In genomic region chr14:77186911-77187648, GRCh38 we compare ENCODE assay signal across 12 cellular contexts. TPM values are rescaled to one million over a fixed set of nuclear protein-coding genes. Genes with fewer than 3 reads are reported as not detected.
DNase-seq lines count a peak whose midpoint lies in the region; ATAC-seq and TF ChIP-seq lines count a peak whose summit lies in the region.
"Had no signal": no experiment of that assay in that cellular context is flagged by ENCODE, and none has a peak within 500 bp of the region (broad histone marks: within the 10 kb centered on the region; RNA-seq: fewer than 3 reads in every experiment).

No MANE protein-coding gene starts in this region.

- H3K4me3 Mint-ChIP-seq in MCF 10A (ENCODE audit: unreplicated experiment) = peak overlapping the region; percentile 21

- H3K9me3 ChIP-seq in breast epithelium (no peaks in the 10 kb centered on the region), Panc1 (ENCODE audit: control insufficient read depth, insufficient read depth, low read depth, low read length) (no peaks in the 10 kb centered on the region), heart left ventricle (no peaks in the 10 kb centered on the region), transverse colon (no peaks in the 10 kb centered on the region)

- H3K36me3 ChIP-seq in breast epithelium (no peaks in the 10 kb centered on the region), Panc1 (ENCODE audit: control insufficient read depth, insufficient read depth, low read length) (no peaks in the 10 kb centered on the region; the same call in 1 of the 2 replicates), heart left ventricle (no peaks in the 10 kb centered on the region), transverse colon (no peaks in the 10 kb centered on the region)

- in situ Hi-C loops in Panc1 (cut with HindIII; ENCODE audit: low pct_unique_long_range_greater_than_20kb, low sequenced_read_pairs) (no loop called here), transverse colon (cut with MboI; ENCODE audit: low pct_ligation_motif_present in 1 of 4, low pct_unique_long_range_greater_than_20kb in 1 of 4, low sequenced_read_pairs in 3 of 4) (no loop called here), KBM-7 (cut with MboI; ENCODE audit: low pct_unique_long_range_greater_than_20kb, low sequenced_read_pairs) (no loop called here)

- H3K27me3 Mint-ChIP-seq in MCF 10A (ENCODE audit: insufficient read depth, unreplicated experiment) = no peaks in the 10 kb centered on the region

- H3K27ac ChIP-seq in breast epithelium (peak overlapping the region in 1 of 2 donors; percentile 62), Panc1 (ENCODE audit: low read length) (no peak overlapping the region), heart left ventricle (no peak overlapping the region), transverse colon (peak overlapping the region in 1 of 4 donors; percentile 39)

- DNase-seq in MCF 10A (ENCODE audit: unreplicated experiment) (peak; percentile 85), breast epithelium (ENCODE audit: low spot score in 2 of 2) (no peak), Panc1 (ENCODE audit: low read depth, low spot score) (no peak), heart left ventricle (peak in 1 of 5 donors; percentile 41), transverse colon (peak; percentile 16), KBM-7 (no peak)
- DNase-seq: stimulated activated CD4-positive, alpha-beta T cell treated with anti-CD3 and anti-CD28 coated beads, Interleukin-4, amount 100 ng/mL, for 24 hours had no signal

- no peak for TF ChIP-seq POLR2A in breast epithelium (IDR thresholded peaks at IDR 0.05)
- TF ChIP-seq POLR2A in heart left ventricle (IDR thresholded peaks at IDR 0.05) = no peak
- TF ChIP-seq POLR2A in transverse colon (IDR thresholded peaks at IDR 0.05) = no peak

- CTCF ChIA-PET in MCF 10A (lab: Yijun Ruan, JAX) = interaction anchor here (1.0 to 7.6 kb wide), 5 partner anchors 25 to 129 kb away, joined by 3 to 44 read pairs (median 6); no protein-coding TSS in a partner anchor
- CTCF ChIA-PET in Panc1 (lab: Charles Lee) = no interaction called here

- H3K27me3 ChIP-seq in breast epithelium (peaks cover 0 to 4% of the 10 kb centered on the region in 2 donors), Panc1 (ENCODE audit: control insufficient read depth, insufficient read depth, low read length) (no peaks in the 10 kb centered on the region), heart left ventricle (peaks cover 4 to 36% (median 10%) of the 10 kb centered on the region in 9 donors), transverse colon (peaks cover 17% of the 10 kb centered on the region)

- WGBS in heart left ventricle, 4 donors = 25 to 29% (median 28%) methylated on average over 10 to 15 of the region's 15 CpGs
- WGBS in transverse colon (ENCODE audit: low coverage in 1 of 2), 2 donors = 56% methylated on average over 12 of the region's 15 CpGs; no CpG with 5 or more reads in 1 of the 2 donors

- POLR2A ChIA-PET in MCF 10A (lab: Yijun Ruan, JAX) (interaction anchor here (0.5 to 1.8 kb wide), 7 partner anchors 12 to 1387 kb away, joined by 3 to 9 read pairs (median 5); partner anchors contain the start of genes SAMD15 and TMED8), Panc1 (lab: Charles Lee) (no interaction called here)

- intact Hi-C loops in MCF 10A (cut with micrococcal nuclease) (no loop called here), breast epithelium (cut with DNase I; ENCODE audit: low total_unique reads) (no loop called here), Panc1 (cut with micrococcal nuclease; ENCODE audit: unreplicated experiment) (no loop called here), heart left ventricle (cut with DNase I) (no loop called here), transverse colon (cut with DNase I; ENCODE audit: low total_unique reads) (no loop called here)

- H3K9me3 Mint-ChIP-seq in MCF 10A (ENCODE audit: unreplicated experiment) = no peaks in the 10 kb centered on the region
- H3K9me3 Mint-ChIP-seq: activated T-helper 2 cell treated with anti-CD3 and anti-CD28 coated beads, Interferon-gamma antibody, Interleukin-2, Interleukin-4, amounts not matched to agents 10 μg/mL and 5 μg/mL and 100 μg/mL, durations not matched to agents 14 hours and 24 hours and 36 hours had no signal

- no peak for TF ChIP-seq EP300 in transverse colon (IDR thresholded peaks at IDR 0.05; ENCODE audit: low read depth)

- TF ChIP-seq CTCF in MCF 10A (IDR thresholded peaks at IDR 0.05; ENCODE audit: unreplicated experiment) (no peak), breast epithelium (IDR thresholded peaks at IDR 0.05) (no peak), Panc1 (IDR thresholded peaks at IDR 0.05) (no peak), heart left ventricle (IDR thresholded peaks at IDR 0.05) (no peak), transverse colon (IDR thresholded peaks at IDR 0.05) (no peak)

- peaks cover 41% of the 10 kb centered on the region for H3K4me1 Mint-ChIP-seq in MCF 10A (ENCODE audit: insufficient read depth, unreplicated experiment)

- ATAC-seq in Panc1 (0 out of 2 replicates have a peak, but pooled peaks have one; percentile 24), heart left ventricle (peak in 3 of 4 donors; percentile 20 to 50 (median 34)), GM21360 (IDR thresholded peaks at IDR 0.05; ENCODE audit: unreplicated experiment) (no peak), GM18511 (IDR thresholded peaks at IDR 0.05; ENCODE audit: unreplicated experiment) (no peak)

- H3K36me3 Mint-ChIP-seq in MCF 10A (ENCODE audit: insufficient read depth, unreplicated experiment) = peaks cover 9% of the 10 kb centered on the region

- H3K4me3 ChIP-seq in breast epithelium = no peak overlapping the region
- H3K4me3 ChIP-seq in Panc1 (ENCODE audit: low read depth in 2 of 2, low read length in 2 of 2) = no peak overlapping the region
- no peak overlapping the region for H3K4me3 ChIP-seq in heart left ventricle
- H3K4me3 ChIP-seq in transverse colon = no peak overlapping the region

- BruUV-seq in MCF 10A (replicated peaks; lab: Mats Ljungman, UMichigan) = no TSS peak
- BruUV-seq in Panc1 (replicated peaks; lab: Mats Ljungman, UMichigan) = no TSS peak

- peak overlapping the region; percentile 81 for H3K27ac Mint-ChIP-seq in MCF 10A (ENCODE audit: low read depth, unreplicated experiment)
- H3K27ac Mint-ChIP-seq: activated T-helper 2 cell treated with anti-CD3 and anti-CD28 coated beads, Interferon-gamma antibody, Interleukin-2, Interleukin-4, amounts not matched to agents 10 μg/mL and 5 μg/mL and 100 μg/mL, durations not matched to agents 14 hours and 24 hours and 36 hours had no signal

- H3K4me1 ChIP-seq in breast epithelium = no peaks in the 10 kb centered on the region
- no peaks in the 10 kb centered on the region for H3K4me1 ChIP-seq in Panc1 (ENCODE audit: control insufficient read depth, insufficient read depth, low read length)
- H3K4me1 ChIP-seq in heart left ventricle = peaks cover 0 to 12% (median 2%) of the 10 kb centered on the region in 12 donors
- peaks cover 4 to 40% (median 25%) of the 10 kb centered on the region in 4 donors for H3K4me1 ChIP-seq in transverse colon

RNA-seq across cellular contexts. Expression of gene TMEM63C, which starts 5.5 kb away (rescaled TPM):
- 5.1 and 9.3 TPM in 2 replicates for total RNA-seq in MCF 10A (2022)
- total RNA-seq in breast epithelium = 1 to 10 TPM in 2 of 3 donors, under 1 TPM in 1; 0.16 to 8.0 (median 3.9) TPM
- total RNA-seq in Panc1 (2021; ENCODE audit: unreplicated experiment) = 2.4 TPM
- polyA plus RNA-seq in Panc1 (2012; ENCODE audit: insufficient read length) = 4.1 TPM
- 1 to 10 TPM in 6 of 9 donors, under 1 TPM in 2, not detected in 1; 0.48 to 3.7 (median 1.7) TPM for total RNA-seq in heart left ventricle
- 1 to 10 TPM in 1 of 2 donors, under 1 TPM in 1; 0.01 to 4.0 TPM for polyA plus RNA-seq in heart left ventricle
- 10 to 100 TPM; 20.1 to 60.2 (median 33.9) TPM for total RNA-seq in transverse colon

RNA-seq across cellular contexts. Expression of gene ZDHHC22, which starts 45.5 kb away (rescaled TPM):
- total RNA-seq in MCF 10A (2022) (not detected in 2 replicates), breast epithelium (not detected), Panc1 (2021; ENCODE audit: unreplicated experiment) (0.46 TPM), heart left ventricle (under 1 TPM in 1 of 9 donors, not detected in 8; 0.12 TPM), transverse colon (under 1 TPM in 1 of 4 donors, not detected in 3; 0.14 TPM)
- polyA plus RNA-seq in Panc1 (2012; ENCODE audit: insufficient read length) = 0.30 TPM
- polyA plus RNA-seq in heart left ventricle = not detected
- total RNA-seq: activated T-helper 2 cell treated with anti-CD3 and anti-CD28 coated beads, Interferon-gamma antibody, Interleukin-2, Interleukin-4, amounts not matched to agents 10 μg/mL and 5 μg/mL and 100 μg/mL, durations not matched to agents 14 hours and 24 hours and 36 hours; mononuclear cell; T-helper 2 cell treated with Interferon-gamma antibody and Interleukin-4, amounts not matched to agents 100 ng/mL and 5 ng/mL, for 36 hours had no signal

Comparison
In these comparisons a context has a peak if more than half of its experiments do, and no peak if none do; other contexts are left out.
1. DNase-seq: peak in MCF 10A (single experiment) and transverse colon (single experiment); none in breast epithelium (0 of 2), Panc1 (single experiment) and KBM-7 (single experiment).
2. ATAC-seq: peak in Panc1 (single experiment) and heart left ventricle (3 of 4); none in GM21360 (single experiment) and GM18511 (single experiment).